8 cellular contexts compared by ENCODE assay signal in genomic region chrX:104136241-104137019, GRCh38. TPM values are rescaled to one million over a fixed set of nuclear protein-coding genes. Genes with fewer than 3 reads are reported as not detected.
DNase-seq lines count a peak whose midpoint lies in the region; ATAC-seq and TF ChIP-seq lines count a peak whose summit lies in the region.

No MANE protein-coding gene starts in this region.

- H3K9me3 ChIP-seq in CD4-positive, alpha-beta T cell (ENCODE audit: control insufficient read depth, low read length) = no peaks in the 10 kb centered on the region
- no peaks in the 10 kb centered on the region for H3K9me3 ChIP-seq in lower lobe of right lung

- H3K27ac ChIP-seq in CD4-positive, alpha-beta T cell (ENCODE audit: low read depth, low read length) = no peak overlapping the region
- no peak overlapping the region for H3K27ac ChIP-seq in lower lobe of right lung

- H3K9me3 Mint-ChIP-seq in CD4-positive, alpha-beta T cell = no peaks in the 10 kb centered on the region
- no peaks in the 10 kb centered on the region for H3K9me3 Mint-ChIP-seq in stimulated activated naive B cell treated with anti-CD40 and anti-IgM and Interleukin-4, amounts not matched to agents 10 μg/mL and 1 μg/mL and 100 μg/mL, for 72 hours

- H3K4me1 ChIP-seq in lower lobe of right lung = no peaks in the 10 kb centered on the region

- CTCF ChIA-PET in CD4-positive, alpha-beta T cell (lab: Charles Lee) = interaction anchor here (0.9 to 1.7 kb wide), 4 partner anchors 17 to 59 kb away, joined by 3 to 5 read pairs (median 4); partner anchors contain the start of gene ZCCHC18

- intact Hi-C loops in CD4-positive, alpha-beta T cell (cut with DNase I, micrococcal nuclease) = loop anchor here (1.0 to 5.0 kb wide), 2 partner anchors 38 to 294 kb away; no protein-coding TSS in a partner anchor
- intact Hi-C loops in lower lobe of right lung (cut with DNase I) = no loop called here

- peak; percentile 78 for ATAC-seq in CD4-positive, alpha-beta T cell (ENCODE audit: poor library complexity)
- peak; percentile 90 for ATAC-seq in HG03378 (IDR thresholded peaks at IDR 0.05; ENCODE audit: unreplicated experiment)
- peak; percentile 84 to 92 for ATAC-seq in lower lobe of right lung
- ATAC-seq in stimulated activated naive B cell treated with anti-CD40 and anti-IgM and Interleukin-4, amounts not matched to agents 10 μg/mL and 1 μg/mL and 100 μg/mL, for 72 hours (replicated peaks) = peak; percentile 73 to 86

- H3K4me3 ChIP-seq in lower lobe of right lung = peak overlapping the region; percentile 37

- no peaks in the 10 kb centered on the region for H3K27me3 ChIP-seq in CD4-positive, alpha-beta T cell (ENCODE audit: control insufficient read depth, insufficient read depth, low read length)
- no peaks in the 10 kb centered on the region for H3K27me3 ChIP-seq in lower lobe of right lung (ENCODE audit: low read depth)

- TF ChIP-seq CTCF in CD4-positive, alpha-beta T cell (IDR thresholded peaks at IDR 0.05) = peak; percentile 75
- TF ChIP-seq CTCF in lower lobe of right lung (IDR thresholded peaks at IDR 0.05) = peak; percentile 70

- peaks cover 24% of the 10 kb centered on the region for H3K4me1 Mint-ChIP-seq in CD4-positive, alpha-beta T cell (ENCODE audit: low read depth)
- peaks cover 14 to 16% of the 10 kb centered on the region in 2 donors for H3K4me1 Mint-ChIP-seq in stimulated activated naive B cell treated with anti-CD40 and anti-IgM and Interleukin-4, amounts not matched to agents 10 μg/mL and 1 μg/mL and 100 μg/mL, for 72 hours

- DNase-seq in CD4-positive, alpha-beta T cell = peak in 9 of 10 experiments; percentile 24 to 47 (median 32)
- DNase-seq in GM19240 (ENCODE audit: insufficient read length, low spot score) = peak; percentile 52
- peak; percentile 60 to 85 for DNase-seq in NCI-H446 (lab: John Stamatoyannopoulos, UW)
- peak; percentile 30 for DNase-seq in activated CD4-positive, alpha-beta T cell treated with anti-CD3 and anti-CD28 coated beads, Interleukin-2, amount 50 U/mL, for 1 hour
- DNase-seq in dermis microvascular lymphatic vessel endothelial cell (ENCODE audit: low read depth in 2 of 2) = peak; percentile 82 to 89
- DNase-seq in lower lobe of right lung = no peak
- peak; percentile 44 for DNase-seq in stimulated activated naive B cell treated with anti-CD40 and anti-IgM and Interleukin-4, amounts not matched to agents 10 μg/mL and 1 μg/mL and 100 μg/mL, for 72 hours

- no peak overlapping the region for H3K27ac Mint-ChIP-seq in CD4-positive, alpha-beta T cell
- H3K27ac Mint-ChIP-seq in stimulated activated naive B cell treated with anti-CD40 and anti-IgM and Interleukin-4, amounts not matched to agents 10 μg/mL and 1 μg/mL and 100 μg/mL, for 72 hours = no peak overlapping the region

- no peaks in the 10 kb centered on the region for H3K36me3 ChIP-seq in lower lobe of right lung

- peaks cover 13% of the 10 kb centered on the region for H3K36me3 Mint-ChIP-seq in CD4-positive, alpha-beta T cell (ENCODE audit: low read depth)
- no peaks in the 10 kb centered on the region for H3K36me3 Mint-ChIP-seq in stimulated activated naive B cell treated with anti-CD40 and anti-IgM and Interleukin-4, amounts not matched to agents 10 μg/mL and 1 μg/mL and 100 μg/mL, for 72 hours

- H3K27me3 Mint-ChIP-seq in CD4-positive, alpha-beta T cell = no peaks in the 10 kb centered on the region
- no peaks in the 10 kb centered on the region for H3K27me3 Mint-ChIP-seq in stimulated activated naive B cell treated with anti-CD40 and anti-IgM and Interleukin-4, amounts not matched to agents 10 μg/mL and 1 μg/mL and 100 μg/mL, for 72 hours

- no peak overlapping the region for H3K4me3 Mint-ChIP-seq in CD4-positive, alpha-beta T cell
- H3K4me3 Mint-ChIP-seq in stimulated activated naive B cell treated with anti-CD40 and anti-IgM and Interleukin-4, amounts not matched to agents 10 μg/mL and 1 μg/mL and 100 μg/mL, for 72 hours = peak overlapping the region; percentile 48 to 58

- POLR2A ChIA-PET in CD4-positive, alpha-beta T cell (lab: Charles Lee) = interaction anchor here (1.1 to 2.6 kb wide), 2 partner anchors 20 to 38 kb away, joined by 4 to 12 read pairs; partner anchors contain the start of gene SLC25A53

RNA-seq across cellular contexts. Expression of gene SLC25A53, which starts 20.4 kb away (rescaled TPM):
- 1 to 10 TPM; 5.1 TPM for total RNA-seq in CD4-positive, alpha-beta T cell
- total RNA-seq in dermis microvascular lymphatic vessel endothelial cell (7.6 and 8.5 TPM in 2 replicates), lower lobe of right lung (13.4 TPM)

RNA-seq across cellular contexts. Expression of gene ZCCHC18, which starts 24.1 kb away (rescaled TPM):
- 1 to 10 TPM; 2.9 to 3.8 TPM for total RNA-seq in CD4-positive, alpha-beta T cell
- total RNA-seq in dermis microvascular lymphatic vessel endothelial cell (1.2 and 3.3 TPM in 2 replicates), lower lobe of right lung (0.24 TPM)

RNA-seq across cellular contexts. Expression of gene FAM199X, which starts 29.8 kb away (rescaled TPM):
- 10 to 100 TPM; 16.4 to 17.1 TPM for total RNA-seq in CD4-positive, alpha-beta T cell
- total RNA-seq in dermis microvascular lymphatic vessel endothelial cell = 22.6 and 23.5 TPM in 2 replicates
- 16.6 TPM for total RNA-seq in lower lobe of right lung
